Comparison of ENCODE assay signal across 8 cellular contexts in genomic region chr19:17847538-17848366, GRCh38. TPM values are rescaled to one million over a fixed set of nuclear protein-coding genes. Genes with fewer than 3 reads are reported as not detected.
DNase-seq lines count a peak whose midpoint lies in the region.

Gene JAK3 (minus strand): TSS chr19:17847982. CDS start chr19:17844417, 3,565 bp downstream.

- peak; percentile 90 for DNase-seq in NK-92 treated with Interleukin-12 subunit alpha and Interleukin-12 subunit beta, amount 100 ng/mL, for 24 hours (lab: John Stamatoyannopoulos, UW)
- DNase-seq in NK-92 (lab: John Stamatoyannopoulos, UW; ENCODE audit: unreplicated experiment) (no peak), Karpas-422 (peak; percentile 76), mesenteric fat pad (ENCODE audit: low spot score) (no peak), NCI-H1436 (lab: John Stamatoyannopoulos, UW) (no peak)
- peak; percentile 59 to 77 for DNase-seq in activated CD8-positive, alpha-beta memory T cell treated with anti-CD3 and anti-CD28 coated beads for 1 hour (ENCODE audit: extremely low read depth in 1 of 2, low read depth in 1 of 2)
- peak; percentile 76 for DNase-seq in effector CD4-positive, alpha-beta T cell
- DNase-seq in stimulated activated CD8-positive, alpha-beta memory T cell treated with anti-CD3 and anti-CD28 coated beads, Interleukin-15, amount 100 ng/mL, for 1 hour (ENCODE audit: low read depth): peak; percentile 78

- peaks cover 16% of the 10 kb centered on the region for H3K4me1 ChIP-seq in Karpas-422 (ENCODE audit: low read length)

- no peaks in the 10 kb centered on the region for H4K20me1 ChIP-seq in Karpas-422 (ENCODE audit: insufficient read depth, low read depth, low read length)

- H3K79me2 ChIP-seq in Karpas-422 (ENCODE audit: low read length): no peaks in the 10 kb centered on the region

- H2AFZ ChIP-seq in Karpas-422 (ENCODE audit: low read length): peak within 1 kb of the TSS; percentile 82

- H3K9me2 ChIP-seq in Karpas-422 (replicated peaks; ENCODE audit: insufficient read depth, low read length): no peaks in the 10 kb centered on the region

- no peaks in the 10 kb centered on the region for H3K9me3 ChIP-seq in Karpas-422 (ENCODE audit: low read length)

- H3K36me3 ChIP-seq in Karpas-422 (ENCODE audit: insufficient read depth, low read length): no peaks in the 10 kb centered on the region

- peak within 1 kb of the TSS; percentile 61; the same call in 1 of the 2 replicates for H3K4me3 ChIP-seq in Karpas-422 (ENCODE audit: low read length)

- H3K27me3 ChIP-seq in Karpas-422 (ENCODE audit: low read length): no peaks in the 10 kb centered on the region

- no peak within 1 kb of the TSS for H3K27ac ChIP-seq in Karpas-422 (ENCODE audit: low read length)

- H3K9ac ChIP-seq in Karpas-422 (ENCODE audit: low read length): peak within 1 kb of the TSS; percentile 73

- H3K4me2 ChIP-seq in Karpas-422 (ENCODE audit: low read depth, low read length, poor library complexity, severe bottlenecking): peak within 1 kb of the TSS; percentile 74

RNA-seq across cellular contexts. Expression of gene JAK3, which starts in this region (rescaled TPM):
- total RNA-seq in Karpas-422 (2014; rRNA removed; shearing (Covaris generic); ENCODE audit: low replicate concordance): 5.7 and 9.5 TPM in 2 replicates
- total RNA-seq in mesenteric fat pad: 20.1 TPM

Comparison
In these comparisons a context has a peak if more than half of its experiments do, and no peak if none do; other contexts are left out.
1. DNase-seq: peak in NK-92 treated with Interleukin-12 subunit alpha and Interleukin-12 subunit beta, amount 100 ng/mL, for 24 hours (single experiment), Karpas-422 (single experiment), activated CD8-positive, alpha-beta memory T cell treated with anti-CD3 and anti-CD28 coated beads for 1 hour (2 of 2), effector CD4-positive, alpha-beta T cell (single experiment) and stimulated activated CD8-positive, alpha-beta memory T cell treated with anti-CD3 and anti-CD28 coated beads, Interleukin-15, amount 100 ng/mL, for 1 hour (single experiment); none in NK-92 (single experiment), mesenteric fat pad (single experiment) and NCI-H1436 (single experiment).